Comparison of ENCODE assay signal across 8 cellular contexts in genomic region chr22:50525104-50525958, GRCh38. TPM values are rescaled to one million over a fixed set of nuclear protein-coding genes. Genes with fewer than 3 reads are reported as not detected.
DNase-seq lines count a peak whose midpoint lies in the region; ATAC-seq, FAIRE-seq and TF ChIP-seq lines count a peak whose summit lies in the region.

Gene SCO2, minus strand, starts transcription at chr22:50525598. Its CDS starts 1,187 bp downstream, at chr22:50524411.

- H3K27me3 ChIP-seq in AG04450 (ENCODE audit: control insufficient read depth, insufficient read depth, low read length) (peaks cover under 1% of the 10 kb centered on the region), keratinocyte (ENCODE audit: control insufficient read depth, extremely low read depth, insufficient read depth, low read length) (peaks cover 6% of the 10 kb centered on the region)

- TF ChIP-seq CTCF in AG04450 (IDR thresholded peaks at IDR 0.05; ENCODE audit: low read depth, low read length): peak; percentile 51
- peak in 2 of 3 experiments; percentile 53 to 57 for TF ChIP-seq CTCF in keratinocyte (optimal IDR thresholded peaks at IDR 0.05 in 1 of 3, IDR thresholded peaks at IDR 0.05 in 1 of 3, conservative IDR thresholded peaks at IDR 0.05 in 1 of 3; ENCODE audit: extremely low read depth in 1 of 3, insufficient read depth in 2 of 3, low read length in 3 of 3)

- H3K9ac ChIP-seq in keratinocyte (ENCODE audit: control insufficient read depth, extremely low read depth, insufficient read depth, low read length): peak within 1 kb of the TSS; percentile 85

- H3K9me1 ChIP-seq in keratinocyte (ENCODE audit: control insufficient read depth, extremely low read depth, insufficient read depth, low read length): no peaks in the 10 kb centered on the region

- CTCF ChIA-PET in AG04450 (lab: Charles Lee): interaction anchor here (0.5 to 2.6 kb wide), 26 partner anchors 10 to 169 kb away, joined by 3 to 32 read pairs (median 3); partner anchors contain the start of genes ARSA, CPT1B, KLHDC7B and LMF2

- H3K9me3 ChIP-seq in AG04450 (ENCODE audit: control insufficient read depth, insufficient read depth, low read length) (peaks cover 8% of the 10 kb centered on the region; the same call in 1 of the 2 replicates), keratinocyte (ENCODE audit: control insufficient read depth, low read depth, low read length) (no peaks in the 10 kb centered on the region)

- ATAC-seq in GM18868 (IDR thresholded peaks at IDR 0.05; ENCODE audit: unreplicated experiment) (peak; percentile 45), HG03108 (IDR thresholded peaks at IDR 0.05; ENCODE audit: unreplicated experiment) (peak; percentile 19)

- H3K79me2 ChIP-seq in keratinocyte (ENCODE audit: control insufficient read depth, insufficient read depth, low read length): peaks cover 24% of the 10 kb centered on the region

- peak within 1 kb of the TSS; percentile 75 for H3K27ac ChIP-seq in AG04450 (ENCODE audit: low read depth, low read length)
- H3K27ac ChIP-seq in keratinocyte (ENCODE audit: control insufficient read depth, insufficient read depth, low read length): peak within 1 kb of the TSS; percentile 70

- H3K4me3 ChIP-seq in AG04450 (ENCODE audit: low read depth, low read length): peak within 1 kb of the TSS; percentile 81
- H3K4me3 ChIP-seq in keratinocyte (ENCODE audit: control insufficient read depth in 2 of 3, extremely low read depth in 1 of 3, insufficient read depth in 2 of 3, low read depth in 1 of 3, low read length in 3 of 3): peak within 1 kb of the TSS; percentile 72 to 81 (median 79)

- dilution Hi-C loops in keratinocyte (cut with MboI; ENCODE audit: extremely low pct_ligation_motif_present, low sequenced_read_pairs): no loop called here

- H3K36me3 ChIP-seq in keratinocyte (ENCODE audit: control insufficient read depth in 2 of 2, extremely low read depth in 1 of 2, insufficient read depth in 2 of 2, low read length in 2 of 2): peaks cover 17 to 29% of the 10 kb centered on the region in 2 experiments

- H2AFZ ChIP-seq in keratinocyte (ENCODE audit: control insufficient read depth, low read length): peak within 1 kb of the TSS; percentile 37

- DNase-seq in AG04450 (ENCODE audit: low read depth, low spot score) (peak; percentile 94), NCI-H226 (peak; percentile 80), keratinocyte (ENCODE audit: low read depth, low spot score) (peak; percentile 76)
- DNase-seq in activated CD4-positive, CD25-positive, alpha-beta regulatory T cell (lab: John Stamatoyannopoulos, UW): peak; percentile 94 to 97 (median 96)
- DNase-seq in central memory CD4-positive, alpha-beta T cell: peak; percentile 97
- DNase-seq in stimulated activated CD4-positive, alpha-beta T cell treated with anti-CD3 and anti-CD28 coated beads, Interleukin-12 subunit alpha, Interleukin-12 subunit beta, amount 100 ng/mL, for 48 hours (ENCODE audit: low read depth in 2 of 3, low spot score in 1 of 3): peak; percentile 95 to 99 (median 98)

- POLR2A ChIA-PET in AG04450 (lab: Yijun Ruan, JAX): interaction anchor here (0.8 to 2.1 kb wide), 16 partner anchors 10 to 102 kb away, joined by 3 to 29 read pairs (median 5); partner anchors contain the start of genes ARSA, CPT1B, KLHDC7B and LMF2

- FAIRE-seq in keratinocyte (lab: Jason Lieb, UNC): no peak

- no peaks in the 10 kb centered on the region for H4K20me1 ChIP-seq in keratinocyte (ENCODE audit: control insufficient read depth, extremely low read depth, insufficient read depth, low read length)

- peaks cover 16% of the 10 kb centered on the region for H3K4me1 ChIP-seq in keratinocyte (ENCODE audit: control insufficient read depth, extremely low read depth, insufficient read depth, low read length)

- peak within 1 kb of the TSS; percentile 69 for H3K4me2 ChIP-seq in keratinocyte (ENCODE audit: control insufficient read depth, extremely low read depth, insufficient read depth, low read depth, low read length)

RNA-seq across cellular contexts. Expression of gene SCO2, which starts in this region (rescaled TPM):
- polyA plus RNA-seq in AG04450 (2011; rRNA removed): 0.15 and 0.60 TPM in 2 replicates
- not detected in 2 replicates for polyA minus RNA-seq in AG04450 (2011; rRNA and poly(A)+ RNA removed)
- 1.9 to 4.3 TPM (median 2.4 TPM) in 3 replicates for polyA plus RNA-seq in keratinocyte
- polyA plus RNA-seq in keratinocyte (2011; ENCODE audit: low read depth): not detected
- polyA plus RNA-seq in keratinocyte (2011; cell fraction: cytosol; rRNA removed): 2.5 and 2.6 TPM in 2 replicates
- polyA plus RNA-seq in keratinocyte (2011; cell fraction: nucleus; rRNA removed): 3.5 and 7.0 TPM in 2 replicates
- 2.2 and 5.1 TPM in 2 replicates for polyA plus RNA-seq in keratinocyte (2012; ENCODE audit: low replicate concordance)
- 1.4 to 2.1 TPM (median 1.5 TPM) in 3 replicates for polyA minus RNA-seq in keratinocyte
- 9.8 TPM for polyA minus RNA-seq in keratinocyte (2011; cell fraction: cytosol; rRNA and poly(A)+ RNA removed)
- polyA minus RNA-seq in keratinocyte (2011; cell fraction: nucleus; rRNA and poly(A)+ RNA removed): 1.3 and 1.9 TPM in 2 replicates

Comparison
In these comparisons a context has a peak if more than half of its experiments do, and no peak if none do; other contexts are left out.
1. Peak in every context shown above with its lines: DNase-seq, ATAC-seq, H3K4me3 ChIP-seq and H3K27ac ChIP-seq.
2. Peak in DNase-seq, H3K4me3 ChIP-seq and H3K27ac ChIP-seq in AG04450; RNA of the gene not detected or under 1 TPM.